ENCODE assay signal across 2 cellular contexts in genomic region chr1:19536519-19536918, GRCh38.
TF ChIP-seq lines count a peak whose summit lies in the region.

No MANE protein-coding gene starts in this region.

TF ChIP-seq in HepG2, 621 proteins besides CTCF, POLR2A, EP300 and RAD21:
- TF ChIP-seq NFATC3 (CRISPR knock-in tag; IDR thresholded peaks at IDR 0.05): no peak
- TF ChIP-seq HOXA3 (CRISPR knock-in tag; IDR thresholded peaks at IDR 0.05): no peak
- no peak for TF ChIP-seq ZFP90 (CRISPR knock-in tag; IDR thresholded peaks at IDR 0.05; ENCODE audit: borderline replicate concordance)
- TF ChIP-seq ZFP1 (CRISPR knock-in tag; IDR thresholded peaks at IDR 0.05): peak; percentile 71; the same call in 1 of the 2 replicates
TF ChIP-seq in HepG2: peak in this region for 1.

TF ChIP-seq in K562, 482 proteins besides CTCF, POLR2A, EP300 and RAD21:
- TF ChIP-seq FOSL1 (tag; conservative IDR thresholded peaks at IDR 0.05): no peak
- peak; percentile 92 for TF ChIP-seq ZFP1 (CRISPR knock-in tag; IDR thresholded peaks at IDR 0.05)
